In the genomic region with DNA sequence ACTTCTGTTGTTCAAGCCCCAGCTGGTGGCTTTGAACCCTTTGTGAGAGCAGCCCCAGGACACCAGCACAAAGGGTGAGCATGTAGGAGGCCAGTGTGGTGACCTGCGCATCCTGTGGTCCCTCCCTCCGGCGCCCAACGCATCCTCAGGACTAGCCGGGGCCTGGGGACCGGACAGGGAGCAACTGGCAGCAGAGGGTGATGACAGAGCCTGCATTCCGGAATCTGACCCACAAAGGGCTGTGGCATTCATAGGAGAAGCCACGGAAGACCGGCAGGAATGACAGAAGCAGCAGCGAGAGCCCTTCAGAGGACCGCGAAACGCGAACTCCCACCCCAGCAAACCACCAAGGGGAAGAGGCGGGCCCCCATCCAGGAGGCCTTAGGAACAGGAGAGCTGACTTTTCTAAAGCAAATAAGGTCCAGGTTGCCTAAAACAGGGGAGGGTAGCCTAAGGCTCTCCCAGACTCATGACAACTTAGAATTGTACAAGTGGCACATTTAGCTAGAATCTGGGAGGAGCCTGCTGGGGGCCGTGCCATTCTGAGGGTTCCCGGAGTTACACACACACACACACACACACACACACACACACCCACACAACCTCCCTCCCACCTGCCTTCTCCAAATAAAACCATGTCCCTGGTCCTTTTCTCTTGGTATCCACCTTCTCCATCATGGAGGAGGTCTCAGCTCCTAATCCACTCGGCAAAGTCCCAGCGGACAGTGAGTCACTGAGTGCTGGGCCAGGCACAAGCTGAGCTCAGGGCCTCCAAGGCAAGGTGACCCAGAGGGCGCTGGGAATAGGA, we compare ENCODE assay signal across 22 cellular contexts.
A peak's percentile ranks its signal among the peaks of the same experiment; 100 is the strongest.
DNase-seq lines count a peak whose midpoint lies in the region; ATAC-seq, FAIRE-seq and TF ChIP-seq lines count a peak whose summit lies in the region.
"Had no signal": no experiment of that assay in that cellular context is flagged by ENCODE, and none has a peak within 500 bp of the region (broad histone marks: within the 10 kb centered on the region; RNA-seq: fewer than 3 reads in every experiment).

No MANE protein-coding gene starts in this region.

- H3K9me3 ChIP-seq in H1 (ENCODE audit: insufficient read depth in 2 of 2, low read depth in 1 of 2, low read length in 1 of 2), result no peaks in the 10 kb centered on the region
- H3K9me3 ChIP-seq: BLaER1 treated with 17β-estradiol and CSF1 and Interleukin-3, amounts not matched to agents 10 nM and 100 nM had no signal

- DNase-seq in NCI-H2107 treated with DMSO at 0.1 percent for 48 hours (lab: John Stamatoyannopoulos, UW; ENCODE audit: unreplicated experiment), result peak; percentile 10
- no peak for DNase-seq in NCI-H2107 (lab: John Stamatoyannopoulos, UW)
- peak; percentile 65 for DNase-seq in NCI-H82 treated with DMSO at 0.1 percent for 48 hours (lab: John Stamatoyannopoulos, UW; ENCODE audit: unreplicated experiment)
- no peak for DNase-seq in H1 (ENCODE audit: low read depth in 1 of 2, low spot score in 2 of 2)
- DNase-seq in progenitor cell of endocrine pancreas (ENCODE audit: low spot score, unreplicated experiment), result no peak
- no peak for DNase-seq in DMS53 treated with DMSO at 0.1 percent for 48 hours (lab: John Stamatoyannopoulos, UW; ENCODE audit: unreplicated experiment)
- no peak for DNase-seq in type B pancreatic cell (ENCODE audit: extremely low spot score, unreplicated experiment)
- DNase-seq: 8988T; DMS153; HCEC 1CT; NCI-H1048; NCI-H146; NCI-H526; NK-92 treated with Interleukin-12 subunit alpha and Interleukin-12 subunit beta, amount 100 ng/mL, for 24 hours; OCI-M1; RPMI8226 had no signal

- no peaks in the 10 kb centered on the region for H3K27me3 ChIP-seq in H1 (replicated peaks in 1 of 4; ENCODE audit: control insufficient read depth in 3 of 4, extremely low read depth in 1 of 4, insufficient read depth in 3 of 4, low read length in 3 of 4)
- H3K27me3 ChIP-seq: BLaER1 treated with 17β-estradiol and CSF1 and Interleukin-3, amounts not matched to agents 10 nM and 100 nM had no signal

- H2AK5ac ChIP-seq in H1 (ENCODE audit: low read depth, low read length), result no peak overlapping the region

- no peak overlapping the region for H2BK15ac ChIP-seq in H1 (ENCODE audit: low read length)

- no peak overlapping the region for H3K4ac ChIP-seq in H1 (replicated peaks; ENCODE audit: insufficient read length, low read depth, low read length)

- H3K36me3 Mint-ChIP-seq in progenitor cell of endocrine pancreas (ENCODE audit: insufficient read depth) (no peaks in the 10 kb centered on the region), type B pancreatic cell (no peaks in the 10 kb centered on the region)

- H4K20me1 ChIP-seq in H1 (replicated peaks in 1 of 2; ENCODE audit: control insufficient read depth in 1 of 2, insufficient read depth in 2 of 2, low read length in 2 of 2), result peaks cover 4 to 16% of the 10 kb centered on the region in 2 experiments

- no peak overlapping the region for H3K4me3 ChIP-seq in H1 (ENCODE audit: extremely low read depth in 1 of 4, insufficient read depth in 2 of 4, low read depth in 3 of 4, low read length in 4 of 4)
- H3K4me3 ChIP-seq: BLaER1 treated with 17β-estradiol and CSF1 and Interleukin-3, amounts not matched to agents 10 nM and 100 nM; GM12878; K562 had no signal

- H3K27ac ChIP-seq in H1 (ENCODE audit: low read depth, low read length), result no peak overlapping the region
- H3K27ac ChIP-seq: BLaER1 treated with 17β-estradiol and CSF1 and Interleukin-3, amounts not matched to agents 10 nM and 100 nM; HL-60 had no signal

- H2AFZ ChIP-seq in H1 (ENCODE audit: low read length), result no peak overlapping the region

- CTCF ChIA-PET in H1 (lab: Charles Lee; ENCODE audit: partially characterized antibody), result interaction anchor here (1.1 to 1.5 kb wide), 2 partner anchors 63 to 68 kb away, joined by 3 to 6 read pairs; no protein-coding TSS in a partner anchor

- H3K27ac Mint-ChIP-seq in progenitor cell of endocrine pancreas, result peak overlapping the region; percentile 64
- no peak overlapping the region for H3K27ac Mint-ChIP-seq in type B pancreatic cell

- no peak overlapping the region for H4K5ac ChIP-seq in H1 (ENCODE audit: insufficient read length, low read depth, low read length)

- peak overlapping the region; percentile 89 for H4K8ac ChIP-seq in H1 (ENCODE audit: extremely low read depth, insufficient read depth, low read length)

- H3K4me1 Mint-ChIP-seq in progenitor cell of endocrine pancreas (ENCODE audit: low read depth), result peaks cover 3% of the 10 kb centered on the region
- peaks cover 19% of the 10 kb centered on the region for H3K4me1 Mint-ChIP-seq in type B pancreatic cell (ENCODE audit: unreplicated experiment)

- no peak overlapping the region for H3K56ac ChIP-seq in H1 (replicated peaks; ENCODE audit: insufficient read length, low read depth, low read length)

- H3K14ac ChIP-seq in H1 (ENCODE audit: insufficient read length), result no peak overlapping the region

- no peak overlapping the region for H2BK12ac ChIP-seq in H1 (ENCODE audit: low read depth, low read length)

- H3K9ac ChIP-seq in H1 (replicated peaks in 1 of 4; ENCODE audit: extremely low read depth in 1 of 4, low read depth in 3 of 4, low read length in 3 of 4), result no peak overlapping the region
- H3K9ac ChIP-seq: BLaER1 treated with 17β-estradiol and CSF1 and Interleukin-3, amounts not matched to agents 10 nM and 100 nM had no signal

- TF ChIP-seq EP300 in H1 (IDR thresholded peaks at IDR 0.05; ENCODE audit: borderline replicate concordance in 1 of 2, low read depth in 2 of 2, low read length in 2 of 2), result no peak

- H3K9me3 Mint-ChIP-seq in progenitor cell of endocrine pancreas (ENCODE audit: low read depth), result no peaks in the 10 kb centered on the region
- no peaks in the 10 kb centered on the region for H3K9me3 Mint-ChIP-seq in type B pancreatic cell

- H3K18ac ChIP-seq in H1 (ENCODE audit: extremely low read depth, low read length), result no peak overlapping the region

- H3K4me1 ChIP-seq in H1 (replicated peaks in 1 of 4; ENCODE audit: control insufficient read depth in 3 of 4, insufficient read depth in 4 of 4, low read length in 3 of 4), result peaks cover 0 to 13% (median 6%) of the 10 kb centered on the region in 4 experiments; a peak in 3 of 7 replicates

- H2BK120ac ChIP-seq in H1 (replicated peaks; ENCODE audit: low read depth, low read length), result no peak overlapping the region

- H3K79me1 ChIP-seq in H1 (ENCODE audit: low read depth, low read length), result peaks cover 3% of the 10 kb centered on the region

- H3K4me2 ChIP-seq in H1 (ENCODE audit: insufficient read depth in 1 of 2, low read depth in 2 of 2, low read length in 2 of 2), result no peak overlapping the region
- H3K4me2 ChIP-seq: BLaER1 treated with 17β-estradiol and CSF1 and Interleukin-3, amounts not matched to agents 10 nM and 100 nM had no signal

- no peaks in the 10 kb centered on the region; a peak in 1 of 8 replicates for H3K36me3 ChIP-seq in H1 (ENCODE audit: control insufficient read depth in 2 of 4, insufficient read depth in 4 of 4, low read length in 3 of 4)
- H3K36me3 ChIP-seq: BLaER1 treated with 17β-estradiol and CSF1 and Interleukin-3, amounts not matched to agents 10 nM and 100 nM had no signal

- FAIRE-seq in H1 (lab: Jason Lieb, UNC), result no peak
- FAIRE-seq: GM12878, GM18507, K562 had no signal

- no peak overlapping the region for H3K23ac ChIP-seq in H1 (ENCODE audit: insufficient read length)

- POLR2A ChIA-PET in H1 (lab: Charles Lee; ENCODE audit: partially characterized antibody), result interaction anchor here (1.0 kb wide), 1 partner anchor 16 kb away, joined by 3 read pairs; no protein-coding TSS in a partner anchor

- TF ChIP-seq CTCF in H1 (IDR thresholded peaks at IDR 0.05; ENCODE audit: control extremely low read depth in 1 of 3, insufficient read depth in 1 of 3, low read depth in 1 of 3, low read length in 3 of 3) (no peak), progenitor cell of endocrine pancreas (IDR thresholded peaks at IDR 0.05; ENCODE audit: unreplicated experiment) (no peak), type B pancreatic cell (conservative IDR thresholded peaks at IDR 0.05) (no peak)

- no peak overlapping the region; the same call in 1 of the 2 replicates for H2BK5ac ChIP-seq in H1 (ENCODE audit: low read depth, low read length)

- no peak for ATAC-seq in GM21423 (IDR thresholded peaks at IDR 0.05; ENCODE audit: unreplicated experiment)
- ATAC-seq: GM12878, K562 had no signal

- H3K79me2 ChIP-seq in H1 (ENCODE audit: control insufficient read depth in 1 of 2, insufficient read depth in 2 of 2, low read length in 2 of 2), result peaks cover 1 to 16% of the 10 kb centered on the region in 2 experiments; a peak in 2 of 4 replicates

- no peak for TF ChIP-seq RAD21 in H1 (IDR thresholded peaks at IDR 0.05 in 1 of 2, conservative IDR thresholded peaks at IDR 0.05 in 1 of 2; ENCODE audit: low read depth in 2 of 2, low read length in 2 of 2)

- H3K23me2 ChIP-seq in H1 (ENCODE audit: low read depth, low read length), result no peaks in the 10 kb centered on the region; the same call in 1 of the 2 replicates

- TF ChIP-seq POLR2A in H1 (IDR thresholded peaks at IDR 0.05; ENCODE audit: control extremely low read depth in 1 of 2, low read depth in 2 of 2, low read length in 2 of 2), result no peak

- no peaks in the 10 kb centered on the region for H3K27me3 Mint-ChIP-seq in progenitor cell of endocrine pancreas
- H3K27me3 Mint-ChIP-seq in type B pancreatic cell, result no peaks in the 10 kb centered on the region

- no peak overlapping the region for H2BK20ac ChIP-seq in H1 (ENCODE audit: low read length)

- H4K91ac ChIP-seq in H1 (replicated peaks; ENCODE audit: insufficient read length, low read length), result no peak overlapping the region

- WGBS in H1 (ENCODE audit: extremely low coverage in 1 of 2, insufficient coverage in 1 of 2, insufficient read length in 1 of 2, insufficient replicate concordance in 2 of 2, low coverage in 1 of 2, low lambda C conversion rate in 2 of 2, missing lambda C conversion rate in 1 of 2), 2 experiments, result 95% methylated on average over 15 of the region's 20 CpGs; no CpG with 5 or more reads in 1 of the 2 experiments

- H3K4me3 Mint-ChIP-seq in progenitor cell of endocrine pancreas (ENCODE audit: low read depth), result no peak overlapping the region
- H3K4me3 Mint-ChIP-seq in type B pancreatic cell, result no peak overlapping the region

TF ChIP-seq in H1, 55 proteins besides CTCF, POLR2A, EP300 and RAD21:
- TF ChIP-seq ASH2L (IDR thresholded peaks at IDR 0.05; ENCODE audit: low read length) (no peak), SUZ12 (IDR thresholded peaks at IDR 0.05; ENCODE audit: low read length) (no peak)

Comparison
In these comparisons a context has a peak if more than half of its experiments do, and no peak if none do; other contexts are left out.
1. DNase-seq: peak in NCI-H2107 treated with DMSO at 0.1 percent for 48 hours (single experiment) and NCI-H82 treated with DMSO at 0.1 percent for 48 hours (single experiment); none in NCI-H2107 (single experiment), H1 (0 of 2), progenitor cell of endocrine pancreas (single experiment), DMS53 treated with DMSO at 0.1 percent for 48 hours (single experiment) and type B pancreatic cell (single experiment).